In the genomic region with DNA sequence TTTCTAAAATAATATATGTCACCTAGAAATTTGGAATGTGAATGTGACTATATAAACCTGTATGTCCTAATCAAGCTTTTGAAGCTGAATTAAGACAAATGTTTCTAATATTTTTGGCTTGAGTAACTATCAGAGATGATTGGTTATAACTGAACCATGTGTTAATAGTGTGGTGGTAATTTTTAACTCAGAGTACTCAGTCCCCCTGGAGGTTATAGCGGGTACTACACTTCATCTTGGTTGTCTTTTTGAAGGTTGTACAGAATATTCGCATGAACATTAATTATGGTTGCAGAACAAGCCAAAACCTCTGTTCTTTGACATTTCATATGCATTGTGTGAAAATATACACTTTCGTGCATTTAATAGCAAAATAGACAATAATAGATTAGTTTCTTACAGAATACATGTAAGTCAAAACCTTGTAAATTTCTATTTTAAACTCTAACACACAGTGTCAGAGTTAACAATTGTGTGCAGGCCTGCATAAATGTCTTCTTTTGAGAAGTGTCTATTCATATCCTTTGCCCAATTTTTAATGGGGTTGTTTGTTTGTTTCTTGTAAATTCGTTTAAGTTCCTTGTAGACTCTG, we compare ENCODE assay signal across 1 cellular context.
TF ChIP-seq lines count a peak whose summit lies in the region.

No MANE protein-coding gene starts in this region.

TF ChIP-seq in SK-N-SH treated with all-trans-retinoic acid at 6 μM for 48 hours, 23 proteins besides CTCF, POLR2A, EP300 and RAD21 (continued from another document):
- TF ChIP-seq CSRNP3 (CRISPR knock-in tag; IDR thresholded peaks at IDR 0.05), result no peak
- no peak for TF ChIP-seq PPARA (CRISPR knock-in tag; IDR thresholded peaks at IDR 0.05; ENCODE audit: borderline replicate concordance)
- TF ChIP-seq, protein P1, sequence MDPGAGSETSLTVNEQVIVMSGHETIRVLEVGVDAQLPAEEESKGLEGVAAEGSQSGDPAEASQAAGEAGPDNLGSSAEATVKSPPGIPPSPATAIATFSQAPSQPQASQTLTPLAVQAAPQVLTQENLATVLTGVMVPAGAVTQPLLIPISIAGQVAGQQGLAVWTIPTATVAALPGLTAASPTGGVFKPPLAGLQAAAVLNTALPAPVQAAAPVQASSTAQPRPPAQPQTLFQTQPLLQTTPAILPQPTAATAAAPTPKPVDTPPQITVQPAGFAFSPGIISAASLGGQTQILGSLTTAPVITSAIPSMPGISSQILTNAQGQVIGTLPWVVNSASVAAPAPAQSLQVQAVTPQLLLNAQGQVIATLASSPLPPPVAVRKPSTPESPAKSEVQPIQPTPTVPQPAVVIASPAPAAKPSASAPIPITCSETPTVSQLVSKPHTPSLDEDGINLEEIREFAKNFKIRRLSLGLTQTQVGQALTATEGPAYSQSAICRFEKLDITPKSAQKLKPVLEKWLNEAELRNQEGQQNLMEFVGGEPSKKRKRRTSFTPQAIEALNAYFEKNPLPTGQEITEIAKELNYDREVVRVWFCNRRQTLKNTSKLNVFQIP (CRISPR knock-in tag; IDR thresholded peaks at IDR 0.05; ENCODE audit: borderline replicate concordance, low read depth), result no peak
- TF ChIP-seq ZFP3 (CRISPR knock-in tag; IDR thresholded peaks at IDR 0.05), result no peak
